Comparison of ENCODE assay signal across 10 cellular contexts in the genomic region with DNA sequence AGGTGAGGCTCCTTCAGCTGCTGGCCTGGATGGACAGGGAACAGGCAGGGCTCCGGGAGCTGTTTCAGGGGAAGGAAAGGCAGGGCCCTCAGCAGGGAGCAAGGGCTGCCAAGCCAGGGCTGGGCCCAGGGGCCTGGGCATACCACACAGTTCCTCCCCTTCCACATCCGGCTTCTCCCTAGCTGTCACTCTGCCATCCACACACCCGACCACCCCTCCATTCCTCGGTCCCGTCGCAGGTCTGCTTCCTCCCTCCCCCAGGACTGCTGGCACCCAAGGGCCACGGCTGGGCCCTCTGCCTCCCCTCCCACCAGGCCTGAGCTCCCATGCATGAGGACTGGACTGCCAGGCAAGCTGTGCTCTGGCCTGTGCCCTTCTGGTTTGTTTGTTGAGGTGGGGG. TPM values are rescaled to one million over a fixed set of nuclear protein-coding genes. Genes with fewer than 3 reads are reported as not detected.
DNase-seq lines count a peak whose midpoint lies in the region; ATAC-seq and TF ChIP-seq lines count a peak whose summit lies in the region.
"Had no signal": no experiment of that assay in that cellular context is flagged by ENCODE, and none has a peak within 500 bp of the region (broad histone marks: within the 10 kb centered on the region; RNA-seq: fewer than 3 reads in every experiment).

No MANE protein-coding gene starts in this region.

- H3K4me1 Mint-ChIP-seq in CD4-positive, CD25-positive, alpha-beta regulatory T cell = peaks cover 20 to 63% (median 37%) of the 10 kb centered on the region in 4 donors
- H3K4me1 Mint-ChIP-seq in effector memory CD8-positive, alpha-beta T cell (ENCODE audit: low read depth in 2 of 2) = peaks cover 44 to 50% of the 10 kb centered on the region in 2 donors

- H3K4me1 ChIP-seq in CD4-positive, CD25-positive, alpha-beta regulatory T cell (ENCODE audit: control insufficient read depth, insufficient read depth, low read length, poor library complexity, severe bottlenecking) = peaks cover 35% of the 10 kb centered on the region
- H3K4me1 ChIP-seq in Peyer's patch (peaks cover 4 to 40% (median 13%) of the 10 kb centered on the region in 4 donors), neutrophil (ENCODE audit: control insufficient read depth in 1 of 2, insufficient read depth in 1 of 2, low read depth in 1 of 2, low read length in 1 of 2) (peaks cover 24 to 36% of the 10 kb centered on the region in 2 experiments), Karpas-422 (ENCODE audit: low read length) (no peaks in the 10 kb centered on the region)

- peak overlapping the region; percentile 89 to 95 (median 92) for H3K27ac Mint-ChIP-seq in CD4-positive, CD25-positive, alpha-beta regulatory T cell
- peak overlapping the region; percentile 97 for H3K27ac Mint-ChIP-seq in effector memory CD8-positive, alpha-beta T cell

- no peaks in the 10 kb centered on the region for H3K9me2 ChIP-seq in Karpas-422 (replicated peaks; ENCODE audit: insufficient read depth, low read length)

- peaks cover 0 to 1% (median 0%) of the 10 kb centered on the region in 7 donors for H3K9me3 Mint-ChIP-seq in CD4-positive, CD25-positive, alpha-beta regulatory T cell
- H3K9me3 Mint-ChIP-seq in effector memory CD8-positive, alpha-beta T cell = no peaks in the 10 kb centered on the region

- H4K20me1 ChIP-seq in Karpas-422 (ENCODE audit: insufficient read depth, low read depth, low read length) = peaks cover 4% of the 10 kb centered on the region; the same call in 1 of the 2 replicates

- no peak for DNase-seq in CD4-positive, CD25-positive, alpha-beta regulatory T cell
- DNase-seq in Peyer's patch (no peak), Karpas-422 (no peak)
- DNase-seq in effector memory CD8-positive, alpha-beta T cell = no peak
- DNase-seq in stimulated activated CD4-positive, alpha-beta T cell treated with anti-CD3 and anti-CD28 coated beads, Interleukin-4, amount 100 ng/mL, for 4 hours = no peak
- DNase-seq: kidney glomerular epithelial cell, NCI-H1694 treated with DMSO at 0.1 percent for 48 hours had no signal

- H3K27me3 Mint-ChIP-seq in CD4-positive, CD25-positive, alpha-beta regulatory T cell = no peaks in the 10 kb centered on the region
- no peaks in the 10 kb centered on the region for H3K27me3 Mint-ChIP-seq in effector memory CD8-positive, alpha-beta T cell

- no peak overlapping the region for H3K4me2 ChIP-seq in Karpas-422 (ENCODE audit: low read depth, low read length, poor library complexity, severe bottlenecking)

- TF ChIP-seq CTCF in Peyer's patch (IDR thresholded peaks at IDR 0.05) (no peak), neutrophil (IDR thresholded peaks at IDR 0.05) (no peak)

- H3K27ac ChIP-seq in CD4-positive, CD25-positive, alpha-beta regulatory T cell (ENCODE audit: insufficient read depth, low read length, poor library complexity, severe bottlenecking) = peak overlapping the region; percentile 70
- H3K27ac ChIP-seq in Peyer's patch = peak overlapping the region; percentile 65 to 78 (median 72)
- H3K27ac ChIP-seq in neutrophil = peak overlapping the region; percentile 66
- H3K27ac ChIP-seq in Karpas-422 (ENCODE audit: low read length) = no peak overlapping the region

- H3K9me3 ChIP-seq in CD4-positive, CD25-positive, alpha-beta regulatory T cell (ENCODE audit: control insufficient read depth in 2 of 2, low read length in 2 of 2) = no peaks in the 10 kb centered on the region
- H3K9me3 ChIP-seq in Peyer's patch (no peaks in the 10 kb centered on the region), neutrophil (no peaks in the 10 kb centered on the region), Karpas-422 (ENCODE audit: low read length) (no peaks in the 10 kb centered on the region)

- H2AFZ ChIP-seq in Karpas-422 (ENCODE audit: low read length) = no peak overlapping the region

- H3K27me3 ChIP-seq in CD4-positive, CD25-positive, alpha-beta regulatory T cell (ENCODE audit: control insufficient read depth, insufficient read depth, low read length) = no peaks in the 10 kb centered on the region
- H3K27me3 ChIP-seq in Peyer's patch = no peaks in the 10 kb centered on the region
- no peaks in the 10 kb centered on the region for H3K27me3 ChIP-seq in neutrophil
- H3K27me3 ChIP-seq in Karpas-422 (ENCODE audit: low read length) = no peaks in the 10 kb centered on the region

- ATAC-seq in CD4-positive, CD25-positive, alpha-beta regulatory T cell (ENCODE audit: low read depth in 2 of 2) = no peak
- ATAC-seq in effector memory CD8-positive, alpha-beta T cell (replicated peaks) = peak; percentile 26
- ATAC-seq in HG03442 (IDR thresholded peaks at IDR 0.05; ENCODE audit: unreplicated experiment) = no peak
- no peak for ATAC-seq in GM19463 (IDR thresholded peaks at IDR 0.05; ENCODE audit: unreplicated experiment)

- H3K4me3 ChIP-seq in CD4-positive, CD25-positive, alpha-beta regulatory T cell (ENCODE audit: low read depth, low read length) = peak overlapping the region; percentile 79
- H3K4me3 ChIP-seq in Peyer's patch (no peak overlapping the region), neutrophil (ENCODE audit: low read depth in 1 of 2, low read length in 1 of 2) (no peak overlapping the region), Karpas-422 (ENCODE audit: low read length) (no peak overlapping the region)

- no peak overlapping the region for H3K9ac ChIP-seq in Karpas-422 (ENCODE audit: low read length)

- peaks cover 24% of the 10 kb centered on the region for H3K36me3 Mint-ChIP-seq in CD4-positive, CD25-positive, alpha-beta regulatory T cell
- peaks cover 36% of the 10 kb centered on the region for H3K36me3 Mint-ChIP-seq in effector memory CD8-positive, alpha-beta T cell (ENCODE audit: insufficient read depth)

- no peaks in the 10 kb centered on the region for H3K79me2 ChIP-seq in Karpas-422 (ENCODE audit: low read length)

- H3K36me3 ChIP-seq in CD4-positive, CD25-positive, alpha-beta regulatory T cell (ENCODE audit: control insufficient read depth, insufficient read depth, low read length) = peaks cover 29% of the 10 kb centered on the region
- peaks cover 0 to 45% (median 0%) of the 10 kb centered on the region in 3 donors for H3K36me3 ChIP-seq in Peyer's patch
- peaks cover 50% of the 10 kb centered on the region for H3K36me3 ChIP-seq in neutrophil
- H3K36me3 ChIP-seq in Karpas-422 (ENCODE audit: insufficient read depth, low read length) = 0 out of 2 replicates have a peak, but pooled peaks cover under 1% of the 10 kb centered on the region

- TF ChIP-seq POLR2A in Peyer's patch (IDR thresholded peaks at IDR 0.05) = no peak

- peak overlapping the region; percentile 67 to 87 (median 74) for H3K4me3 Mint-ChIP-seq in CD4-positive, CD25-positive, alpha-beta regulatory T cell
- peak overlapping the region; percentile 70 to 73 for H3K4me3 Mint-ChIP-seq in effector memory CD8-positive, alpha-beta T cell

RNA-seq across cellular contexts. Expression of gene CDIP1, which starts 24.0 kb away (rescaled TPM):
- 29.8 TPM for total RNA-seq in CD4-positive, CD25-positive, alpha-beta regulatory T cell
- 10 to 100 TPM; 16.4 to 29.6 (median 20.8) TPM for polyA plus RNA-seq in CD4-positive, CD25-positive, alpha-beta regulatory T cell
- 10 to 100 TPM; 21.5 to 45.0 (median 39.0) TPM for total RNA-seq in Peyer's patch
- not detected in 2 replicates for total RNA-seq in Karpas-422 (2014; rRNA removed; shearing (Covaris generic); ENCODE audit: low replicate concordance)

RNA-seq across cellular contexts. Expression of gene HMOX2, which starts 38.4 kb away (rescaled TPM):
- 41.2 TPM for total RNA-seq in CD4-positive, CD25-positive, alpha-beta regulatory T cell
- polyA plus RNA-seq in CD4-positive, CD25-positive, alpha-beta regulatory T cell = 100 to 1,000 TPM; 104 to 145 (median 126) TPM
- 10 to 100 TPM; 37.1 to 64.8 (median 61.1) TPM for total RNA-seq in Peyer's patch
- total RNA-seq in Karpas-422 (2014; rRNA removed; shearing (Covaris generic); ENCODE audit: low replicate concordance) = 50.1 and 76.2 TPM in 2 replicates

RNA-seq across cellular contexts. Expression of gene NMRAL1, which starts 40.2 kb away (rescaled TPM):
- 40.7 TPM for total RNA-seq in CD4-positive, CD25-positive, alpha-beta regulatory T cell
- polyA plus RNA-seq in CD4-positive, CD25-positive, alpha-beta regulatory T cell = 10 to 100 TPM; 45.6 to 61.7 (median 51.6) TPM
- total RNA-seq in Peyer's patch = 10 to 100 TPM; 41.5 to 74.5 (median 58.1) TPM
- 48.2 and 129 TPM in 2 replicates for total RNA-seq in Karpas-422 (2014; rRNA removed; shearing (Covaris generic); ENCODE audit: low replicate concordance)

RNA-seq across cellular contexts. Expression of gene C16orf96, which starts 41.5 kb away (rescaled TPM):
- total RNA-seq in CD4-positive, CD25-positive, alpha-beta regulatory T cell = 0.17 TPM
- not detected for polyA plus RNA-seq in CD4-positive, CD25-positive, alpha-beta regulatory T cell
- not detected for total RNA-seq in Peyer's patch
- total RNA-seq in Karpas-422 (2014; rRNA removed; shearing (Covaris generic); ENCODE audit: low replicate concordance) = not detected in 2 replicates

Comparison
In these comparisons a context has a peak if more than half of its experiments do, and no peak if none do; other contexts are left out.
1. RNA of gene CDIP1, which starts 24.0 kb away (total RNA-seq): 21.5 to 45.0 TPM in Peyer's patch and 29.8 TPM in CD4-positive, CD25-positive, alpha-beta regulatory T cell (single experiment); not detected in Karpas-422; every median in the first group is over 10 times any median in the second.